Comparison of ENCODE assay signal across 26 cellular contexts in genomic region chr17:11221196-11221595, GRCh38. TPM values are rescaled to one million over a fixed set of nuclear protein-coding genes. Genes with fewer than 3 reads are reported as not detected.
"Had no signal": no experiment of that assay in that cellular context is flagged by ENCODE, and none has a peak within 500 bp of the region (broad histone marks: within the 10 kb centered on the region; RNA-seq: fewer than 3 reads in every experiment).

No MANE protein-coding gene starts in this region.

- H3K4me3 ChIP-seq: esophagus squamous epithelium, gastrocnemius medialis, heart right ventricle, left lung, lower lobe of right lung had no signal

- DNase-seq: cortex of kidney; effector CD8-positive, alpha-beta T cell; effector memory CD8-positive, alpha-beta T cell; endodermal cell; erythroblast; esophagus squamous epithelium; foreskin fibroblast; foreskin melanocyte; gastrocnemius medialis; glutamatergic neuron; head of caudate nucleus; heart right ventricle; hippocampal formation; left cardiac atrium; left lung; left ventricle myocardium superior; lower lobe of right lung; mesenchymal stem cell; midbrain had no signal

- ATAC-seq: effector memory CD8-positive, alpha-beta T cell; esophagus mucosa; gastrocnemius medialis; heart right ventricle; left cardiac atrium; left ventricle myocardium superior had no signal

- H3K27me3 ChIP-seq: left lung had no signal

- H3K9me3 ChIP-seq: esophagus squamous epithelium, heart right ventricle, left lung, lower lobe of right lung had no signal

- H3K36me3 ChIP-seq: esophagus squamous epithelium, gastrocnemius medialis, heart right ventricle, left lung, lower lobe of right lung had no signal

- H3K27ac ChIP-seq: epithelial cell of prostate, esophagus squamous epithelium, gastrocnemius medialis, heart right ventricle, left lung, lower lobe of right lung had no signal

- H3K4me1 ChIP-seq: esophagus squamous epithelium, gastrocnemius medialis, heart right ventricle, left lung, lower lobe of right lung had no signal

- H3K27ac Mint-ChIP-seq: dendritic cell treated with granulocyte-macrophage colony-stimulating factor and Interleukin-4, amounts not matched to agents 40 ng/mL and 50 ng/mL, for 4 days; effector memory CD8-positive, alpha-beta T cell; endodermal cell had no signal

- H3K4me3 Mint-ChIP-seq: dendritic cell treated with granulocyte-macrophage colony-stimulating factor and Interleukin-4, amounts not matched to agents 40 ng/mL and 50 ng/mL, for 4 days; effector memory CD8-positive, alpha-beta T cell; endodermal cell had no signal

- H3K27me3 Mint-ChIP-seq: dendritic cell treated with granulocyte-macrophage colony-stimulating factor and Interleukin-4, amounts not matched to agents 40 ng/mL and 50 ng/mL, for 4 days; effector memory CD8-positive, alpha-beta T cell had no signal

- H3K9me3 Mint-ChIP-seq: dendritic cell treated with granulocyte-macrophage colony-stimulating factor and Interleukin-4, amounts not matched to agents 40 ng/mL and 50 ng/mL, for 4 days had no signal

RNA-seq across cellular contexts. Expression of gene SHISA6, which starts 19.8 kb away (rescaled TPM):
- total RNA-seq: dermis microvascular lymphatic vessel endothelial cell, glomerular endothelial cell, lung microvascular endothelial cell, mononuclear cell had no signal
